3 cellular contexts compared by ENCODE assay signal in genomic region chr7:114822844-114823243, GRCh38.
TF ChIP-seq lines count a peak whose summit lies in the region.

No MANE protein-coding gene starts in this region.

TF ChIP-seq in GM23338, 12 proteins besides CTCF, POLR2A, EP300 and RAD21 (continues in another document):
- no peak for TF ChIP-seq CREB1 (CRISPR knock-in tag; IDR thresholded peaks at IDR 0.05; ENCODE audit: low read depth)
- no peak for TF ChIP-seq EZH2phosphoT487 (IDR thresholded peaks at IDR 0.05; ENCODE audit: unreplicated experiment)
- TF ChIP-seq JUNB (IDR thresholded peaks at IDR 0.05; ENCODE audit: unreplicated experiment), result no peak
- TF ChIP-seq ZNF114 (CRISPR knock-in tag; IDR thresholded peaks at IDR 0.05), result no peak
- no peak for TF ChIP-seq POLR2AphosphoS5 (IDR thresholded peaks at IDR 0.05; ENCODE audit: low read depth)
- no peak for TF ChIP-seq REST (IDR thresholded peaks at IDR 0.05; ENCODE audit: unreplicated experiment)
- no peak for TF ChIP-seq EZH2 (IDR thresholded peaks at IDR 0.05; ENCODE audit: low read depth, unreplicated experiment)
- TF ChIP-seq ZNF331 (CRISPR knock-in tag; IDR thresholded peaks at IDR 0.05; ENCODE audit: low read depth), result no peak
- TF ChIP-seq STAT1 (IDR thresholded peaks at IDR 0.05; ENCODE audit: unreplicated experiment), result no peak

TF ChIP-seq in IMR-90, 13 proteins besides CTCF, POLR2A, EP300 and RAD21:
- no peak for TF ChIP-seq MXI1 (IDR thresholded peaks at IDR 0.05; ENCODE audit: borderline replicate concordance, low read depth, low read length)
- peak; percentile 60; the same call in 1 of the 2 replicates for TF ChIP-seq CEBPB (IDR thresholded peaks at IDR 0.05; ENCODE audit: low read depth, low read length)
- no peak for TF ChIP-seq MAZ (IDR thresholded peaks at IDR 0.05; ENCODE audit: borderline replicate concordance, low read depth, low read length)
- no peak for TF ChIP-seq ELK1 (IDR thresholded peaks at IDR 0.05; ENCODE audit: borderline replicate concordance, low read depth, low read length)
- TF ChIP-seq RFX5 (IDR thresholded peaks at IDR 0.05; ENCODE audit: low read depth, low read length), result no peak
- TF ChIP-seq RCOR1 (IDR thresholded peaks at IDR 0.05; ENCODE audit: insufficient replicate concordance, low read length), result no peak
TF ChIP-seq in IMR-90: peak in this region for 1.

TF ChIP-seq in H1, 55 proteins besides CTCF, POLR2A, EP300 and RAD21:
- TF ChIP-seq CTBP2 (IDR thresholded peaks at IDR 0.05; ENCODE audit: borderline replicate concordance, insufficient read depth, insufficient read length, low read length) (no peak), CREB1 (IDR thresholded peaks at IDR 0.05) (no peak), CBX8 (IDR thresholded peaks at IDR 0.05; ENCODE audit: borderline replicate concordance, low read depth, low read length) (no peak), CBX5 (IDR thresholded peaks at IDR 0.05; ENCODE audit: low read depth, low read length) (no peak), SRF (IDR thresholded peaks at IDR 0.05; ENCODE audit: low read depth, low read length) (no peak), SIRT6 (IDR thresholded peaks at IDR 0.05; ENCODE audit: low read length) (no peak), SP1 (IDR thresholded peaks at IDR 0.05; ENCODE audit: low read depth, low read length) (no peak), RXRA (IDR thresholded peaks at IDR 0.05; ENCODE audit: insufficient read depth, low read depth, low read length) (no peak)
TF ChIP-seq in H1: peak in this region for 0.
